1 cellular context compared by ENCODE assay signal in genomic region chr12:98559666-98560065, GRCh38.
TF ChIP-seq lines count a peak whose summit lies in the region.

No MANE protein-coding gene starts in this region.

TF ChIP-seq in HepG2, 621 proteins besides CTCF, POLR2A, EP300 and RAD21 (continued from another document):
- TF ChIP-seq ZNF567 (CRISPR knock-in tag; IDR thresholded peaks at IDR 0.05; ENCODE audit: borderline replicate concordance) (no peak), ZFP41 (CRISPR knock-in tag; IDR thresholded peaks at IDR 0.05; ENCODE audit: borderline replicate concordance) (no peak), MIXL1 (CRISPR knock-in tag; IDR thresholded peaks at IDR 0.05) (no peak), NAIF1 (CRISPR knock-in tag; IDR thresholded peaks at IDR 0.05; ENCODE audit: borderline replicate concordance) (no peak), ZNF382 (CRISPR knock-in tag; IDR thresholded peaks at IDR 0.05; ENCODE audit: borderline replicate concordance) (no peak), ZNF597 (CRISPR knock-in tag; IDR thresholded peaks at IDR 0.05) (no peak), TCF12 (IDR thresholded peaks at IDR 0.05) (no peak), TCF12 (CRISPR knock-in tag; IDR thresholded peaks at IDR 0.05) (no peak), MXI1 (IDR thresholded peaks at IDR 0.05; ENCODE audit: borderline replicate concordance, low read depth, low read length) (no peak), MBNL3 (CRISPR knock-in tag; conservative IDR thresholded peaks at IDR 0.05) (no peak), SAFB2 (CRISPR knock-in tag; IDR thresholded peaks at IDR 0.05; ENCODE audit: borderline replicate concordance, low read depth) (no peak), HOXA3 (CRISPR knock-in tag; IDR thresholded peaks at IDR 0.05) (no peak), NKX3-1 (CRISPR knock-in tag; IDR thresholded peaks at IDR 0.05) (no peak), SRSF1 (optimal IDR thresholded peaks at IDR 0.05; ENCODE audit: low read depth, low read length) (no peak), SNAPC2 (CRISPR knock-in tag; IDR thresholded peaks at IDR 0.05) (no peak), ZNF234 (CRISPR knock-in tag; conservative IDR thresholded peaks at IDR 0.05) (no peak), ZNF616 (CRISPR knock-in tag; IDR thresholded peaks at IDR 0.05; ENCODE audit: low read depth) (no peak), MBD4 (IDR thresholded peaks at IDR 0.05; ENCODE audit: borderline replicate concordance, low read length) (no peak)
- TF ChIP-seq, protein P1, sequence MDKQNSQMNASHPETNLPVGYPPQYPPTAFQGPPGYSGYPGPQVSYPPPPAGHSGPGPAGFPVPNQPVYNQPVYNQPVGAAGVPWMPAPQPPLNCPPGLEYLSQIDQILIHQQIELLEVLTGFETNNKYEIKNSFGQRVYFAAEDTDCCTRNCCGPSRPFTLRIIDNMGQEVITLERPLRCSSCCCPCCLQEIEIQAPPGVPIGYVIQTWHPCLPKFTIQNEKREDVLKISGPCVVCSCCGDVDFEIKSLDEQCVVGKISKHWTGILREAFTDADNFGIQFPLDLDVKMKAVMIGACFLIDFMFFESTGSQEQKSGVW (CRISPR knock-in tag; IDR thresholded peaks at IDR 0.05; ENCODE audit: borderline replicate concordance), result no peak
